ENCODE assay signal across 1 cellular context in the genomic region with DNA sequence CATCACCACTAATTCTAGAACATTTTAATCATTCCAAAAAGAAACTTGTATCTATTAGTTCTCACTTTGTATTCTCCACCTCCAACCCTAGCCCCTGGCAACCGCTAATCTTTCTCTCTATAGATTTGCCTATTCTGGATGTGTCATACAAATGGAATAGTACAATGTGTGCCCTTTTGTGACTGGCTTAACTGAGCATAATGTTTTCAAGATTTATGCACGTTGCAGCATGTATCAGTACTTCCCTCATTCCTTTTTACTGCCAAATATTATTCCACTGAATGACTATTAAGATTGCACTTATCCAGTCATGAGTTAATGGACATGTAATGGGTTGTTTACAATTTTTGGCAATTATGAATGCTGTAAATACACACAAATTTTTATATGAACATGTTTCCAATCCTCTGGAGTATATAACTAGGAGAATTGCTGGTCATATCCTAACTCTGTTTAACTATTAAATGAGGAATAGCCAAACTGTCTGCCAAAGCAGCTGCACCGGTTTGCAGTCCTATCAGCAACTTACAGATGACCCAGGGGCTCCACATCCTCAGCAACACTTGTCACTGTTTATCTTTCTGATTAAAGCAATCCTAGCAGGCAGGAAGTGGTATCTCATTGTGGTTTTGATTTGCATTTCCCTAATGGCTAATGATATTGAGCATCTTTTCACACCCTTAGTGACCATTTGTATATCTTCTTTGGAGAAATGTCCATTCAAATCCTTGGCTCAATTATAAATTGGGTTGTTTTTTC.
TF ChIP-seq lines count a peak whose summit lies in the region.

No MANE protein-coding gene starts in this region.

TF ChIP-seq in K562, 482 proteins besides CTCF, POLR2A, EP300 and RAD21 (continued from another document and continues in another):
- peak; percentile 86; the same call in 1 of the 2 replicates for TF ChIP-seq SMARCE1 (IDR thresholded peaks at IDR 0.05)
- TF ChIP-seq ESRRA (IDR thresholded peaks at IDR 0.05; ENCODE audit: borderline replicate concordance, low read depth): peak; percentile 85; the same call in 1 of the 2 replicates
- no peak for TF ChIP-seq SAP30 (IDR thresholded peaks at IDR 0.05; ENCODE audit: borderline replicate concordance, insufficient read depth, low read depth, low read length, poor library complexity, severe bottlenecking)
- peak; percentile 69 for TF ChIP-seq NCOA1 (IDR thresholded peaks at IDR 0.05; ENCODE audit: low read depth)
- TF ChIP-seq ZFP1 (CRISPR knock-in tag; IDR thresholded peaks at IDR 0.05): no peak
- no peak for TF ChIP-seq CHD4 (IDR thresholded peaks at IDR 0.05; ENCODE audit: insufficient read depth, insufficient replicate concordance, low read depth, low read length, poor library complexity, severe bottlenecking)
- TF ChIP-seq XRCC4 (IDR thresholded peaks at IDR 0.05; ENCODE audit: extremely low read depth, insufficient read depth, insufficient read length): no peak
- no peak for TF ChIP-seq HSF4 (CRISPR knock-in tag; IDR thresholded peaks at IDR 0.05; ENCODE audit: borderline replicate concordance)
- TF ChIP-seq ZNF717 (CRISPR knock-in tag; IDR thresholded peaks at IDR 0.05): no peak
- 0 out of 2 replicates have a peak, but pooled peaks have one; percentile 19 for TF ChIP-seq ELF2 (CRISPR knock-in tag; IDR thresholded peaks at IDR 0.05)
- TF ChIP-seq ILF3 (IDR thresholded peaks at IDR 0.05; ENCODE audit: borderline replicate concordance): no peak
- TF ChIP-seq CC2D1A (IDR thresholded peaks at IDR 0.05): peak; percentile 64; the same call in 1 of the 2 replicates
- peak; percentile 96 for TF ChIP-seq TCF3 (CRISPR knock-in tag; IDR thresholded peaks at IDR 0.05)
- TF ChIP-seq, protein P1, sequence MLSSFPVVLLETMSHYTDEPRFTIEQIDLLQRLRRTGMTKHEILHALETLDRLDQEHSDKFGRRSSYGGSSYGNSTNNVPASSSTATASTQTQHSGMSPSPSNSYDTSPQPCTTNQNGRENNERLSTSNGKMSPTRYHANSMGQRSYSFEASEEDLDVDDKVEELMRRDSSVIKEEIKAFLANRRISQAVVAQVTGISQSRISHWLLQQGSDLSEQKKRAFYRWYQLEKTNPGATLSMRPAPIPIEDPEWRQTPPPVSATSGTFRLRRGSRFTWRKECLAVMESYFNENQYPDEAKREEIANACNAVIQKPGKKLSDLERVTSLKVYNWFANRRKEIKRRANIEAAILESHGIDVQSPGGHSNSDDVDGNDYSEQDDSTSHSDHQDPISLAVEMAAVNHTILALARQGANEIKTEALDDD (IDR thresholded peaks at IDR 0.05): peak; percentile 94
- TF ChIP-seq NBN (IDR thresholded peaks at IDR 0.05; ENCODE audit: low read depth): peak; percentile 67; the same call in 1 of the 2 replicates
- TF ChIP-seq, protein P2, sequence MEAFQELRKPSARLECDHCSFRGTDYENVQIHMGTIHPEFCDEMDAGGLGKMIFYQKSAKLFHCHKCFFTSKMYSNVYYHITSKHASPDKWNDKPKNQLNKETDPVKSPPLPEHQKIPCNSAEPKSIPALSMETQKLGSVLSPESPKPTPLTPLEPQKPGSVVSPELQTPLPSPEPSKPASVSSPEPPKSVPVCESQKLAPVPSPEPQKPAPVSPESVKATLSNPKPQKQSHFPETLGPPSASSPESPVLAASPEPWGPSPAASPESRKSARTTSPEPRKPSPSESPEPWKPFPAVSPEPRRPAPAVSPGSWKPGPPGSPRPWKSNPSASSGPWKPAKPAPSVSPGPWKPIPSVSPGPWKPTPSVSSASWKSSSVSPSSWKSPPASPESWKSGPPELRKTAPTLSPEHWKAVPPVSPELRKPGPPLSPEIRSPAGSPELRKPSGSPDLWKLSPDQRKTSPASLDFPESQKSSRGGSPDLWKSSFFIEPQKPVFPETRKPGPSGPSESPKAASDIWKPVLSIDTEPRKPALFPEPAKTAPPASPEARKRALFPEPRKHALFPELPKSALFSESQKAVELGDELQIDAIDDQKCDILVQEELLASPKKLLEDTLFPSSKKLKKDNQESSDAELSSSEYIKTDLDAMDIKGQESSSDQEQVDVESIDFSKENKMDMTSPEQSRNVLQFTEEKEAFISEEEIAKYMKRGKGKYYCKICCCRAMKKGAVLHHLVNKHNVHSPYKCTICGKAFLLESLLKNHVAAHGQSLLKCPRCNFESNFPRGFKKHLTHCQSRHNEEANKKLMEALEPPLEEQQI (IDR thresholded peaks at IDR 0.05): peak; percentile 66; the same call in 1 of the 2 replicates
- no peak for TF ChIP-seq KAT7 (CRISPR knock-in tag; IDR thresholded peaks at IDR 0.05; ENCODE audit: borderline replicate concordance)
- no peak for TF ChIP-seq L3MBTL2 (IDR thresholded peaks at IDR 0.05)
- no peak for TF ChIP-seq ZNF232 (CRISPR knock-in tag; IDR thresholded peaks at IDR 0.05)
- TF ChIP-seq, protein P3, sequence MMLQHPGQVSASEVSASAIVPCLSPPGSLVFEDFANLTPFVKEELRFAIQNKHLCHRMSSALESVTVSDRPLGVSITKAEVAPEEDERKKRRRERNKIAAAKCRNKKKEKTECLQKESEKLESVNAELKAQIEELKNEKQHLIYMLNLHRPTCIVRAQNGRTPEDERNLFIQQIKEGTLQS (IDR thresholded peaks at IDR 0.05): 0 out of 2 replicates have a peak, but pooled peaks have one; percentile 12
- TF ChIP-seq, protein P3 (CRISPR knock-in tag; conservative IDR thresholded peaks at IDR 0.05): no peak
- TF ChIP-seq, protein P4, sequence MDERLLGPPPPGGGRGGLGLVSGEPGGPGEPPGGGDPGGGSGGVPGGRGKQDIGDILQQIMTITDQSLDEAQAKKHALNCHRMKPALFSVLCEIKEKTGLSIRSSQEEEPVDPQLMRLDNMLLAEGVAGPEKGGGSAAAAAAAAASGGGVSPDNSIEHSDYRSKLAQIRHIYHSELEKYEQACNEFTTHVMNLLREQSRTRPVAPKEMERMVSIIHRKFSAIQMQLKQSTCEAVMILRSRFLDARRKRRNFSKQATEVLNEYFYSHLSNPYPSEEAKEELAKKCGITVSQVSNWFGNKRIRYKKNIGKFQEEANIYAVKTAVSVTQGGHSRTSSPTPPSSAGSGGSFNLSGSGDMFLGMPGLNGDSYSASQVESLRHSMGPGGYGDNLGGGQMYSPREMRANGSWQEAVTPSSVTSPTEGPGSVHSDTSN (CRISPR knock-in tag; IDR thresholded peaks at IDR 0.05; ENCODE audit: low read depth): no peak
- TF ChIP-seq, protein P4 (tag; conservative IDR thresholded peaks at IDR 0.05; ENCODE audit: low read depth): peak; percentile 21; the same call in 1 of the 2 replicates
- TF ChIP-seq, protein P5, sequence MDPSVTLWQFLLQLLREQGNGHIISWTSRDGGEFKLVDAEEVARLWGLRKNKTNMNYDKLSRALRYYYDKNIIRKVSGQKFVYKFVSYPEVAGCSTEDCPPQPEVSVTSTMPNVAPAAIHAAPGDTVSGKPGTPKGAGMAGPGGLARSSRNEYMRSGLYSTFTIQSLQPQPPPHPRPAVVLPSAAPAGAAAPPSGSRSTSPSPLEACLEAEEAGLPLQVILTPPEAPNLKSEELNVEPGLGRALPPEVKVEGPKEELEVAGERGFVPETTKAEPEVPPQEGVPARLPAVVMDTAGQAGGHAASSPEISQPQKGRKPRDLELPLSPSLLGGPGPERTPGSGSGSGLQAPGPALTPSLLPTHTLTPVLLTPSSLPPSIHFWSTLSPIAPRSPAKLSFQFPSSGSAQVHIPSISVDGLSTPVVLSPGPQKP (CRISPR knock-in tag; IDR thresholded peaks at IDR 0.05): no peak
- no peak for TF ChIP-seq KLF1 (tag; IDR thresholded peaks at IDR 0.05)
- TF ChIP-seq MBD2 (IDR thresholded peaks at IDR 0.05; ENCODE audit: borderline replicate concordance, low read depth): peak; percentile 64; the same call in 1 of the 2 replicates
- TF ChIP-seq NFYB (IDR thresholded peaks at IDR 0.05; ENCODE audit: extremely low read depth, insufficient read length): no peak
- no peak for TF ChIP-seq SMC3 (conservative IDR thresholded peaks at IDR 0.05; ENCODE audit: insufficient read depth, low read depth, low read length)
- TF ChIP-seq, protein P6, sequence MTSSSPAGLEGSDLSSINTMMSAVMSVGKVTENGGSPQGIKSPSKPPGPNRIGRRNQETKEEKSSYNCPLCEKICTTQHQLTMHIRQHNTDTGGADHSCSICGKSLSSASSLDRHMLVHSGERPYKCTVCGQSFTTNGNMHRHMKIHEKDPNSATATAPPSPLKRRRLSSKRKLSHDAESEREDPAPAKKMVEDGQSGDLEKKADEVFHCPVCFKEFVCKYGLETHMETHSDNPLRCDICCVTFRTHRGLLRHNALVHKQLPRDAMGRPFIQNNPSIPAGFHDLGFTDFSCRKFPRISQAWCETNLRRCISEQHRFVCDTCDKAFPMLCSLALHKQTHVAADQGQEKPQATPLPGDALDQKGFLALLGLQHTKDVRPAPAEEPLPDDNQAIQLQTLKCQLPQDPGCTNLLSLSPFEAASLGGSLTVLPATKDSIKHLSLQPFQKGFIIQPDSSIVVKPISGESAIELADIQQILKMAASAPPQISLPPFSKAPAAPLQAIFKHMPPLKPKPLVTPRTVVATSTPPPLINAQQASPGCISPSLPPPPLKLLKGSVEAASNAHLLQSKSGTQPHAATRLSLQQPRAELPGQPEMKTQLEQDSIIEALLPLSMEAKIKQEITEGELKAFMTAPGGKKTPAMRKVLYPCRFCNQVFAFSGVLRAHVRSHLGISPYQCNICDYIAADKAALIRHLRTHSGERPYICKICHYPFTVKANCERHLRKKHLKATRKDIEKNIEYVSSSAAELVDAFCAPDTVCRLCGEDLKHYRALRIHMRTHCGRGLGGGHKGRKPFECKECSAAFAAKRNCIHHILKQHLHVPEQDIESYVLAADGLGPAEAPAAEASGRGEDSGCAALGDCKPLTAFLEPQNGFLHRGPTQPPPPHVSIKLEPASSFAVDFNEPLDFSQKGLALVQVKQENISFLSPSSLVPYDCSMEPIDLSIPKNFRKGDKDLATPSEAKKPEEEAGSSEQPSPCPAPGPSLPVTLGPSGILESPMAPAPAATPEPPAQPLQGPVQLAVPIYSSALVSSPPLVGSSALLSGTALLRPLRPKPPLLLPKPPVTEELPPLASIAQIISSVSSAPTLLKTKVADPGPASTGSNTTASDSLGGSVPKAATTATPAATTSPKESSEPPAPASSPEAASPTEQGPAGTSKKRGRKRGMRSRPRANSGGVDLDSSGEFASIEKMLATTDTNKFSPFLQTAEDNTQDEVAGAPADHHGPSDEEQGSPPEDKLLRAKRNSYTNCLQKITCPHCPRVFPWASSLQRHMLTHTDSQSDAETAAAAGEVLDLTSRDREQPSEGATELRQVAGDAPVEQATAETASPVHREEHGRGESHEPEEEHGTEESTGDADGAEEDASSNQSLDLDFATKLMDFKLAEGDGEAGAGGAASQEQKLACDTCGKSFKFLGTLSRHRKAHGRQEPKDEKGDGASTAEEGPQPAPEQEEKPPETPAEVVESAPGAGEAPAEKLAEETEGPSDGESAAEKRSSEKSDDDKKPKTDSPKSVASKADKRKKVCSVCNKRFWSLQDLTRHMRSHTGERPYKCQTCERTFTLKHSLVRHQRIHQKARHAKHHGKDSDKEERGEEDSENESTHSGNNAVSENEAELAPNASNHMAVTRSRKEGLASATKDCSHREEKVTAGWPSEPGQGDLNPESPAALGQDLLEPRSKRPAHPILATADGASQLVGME (CRISPR knock-in tag; IDR thresholded peaks at IDR 0.05): 0 out of 2 replicates have a peak, but pooled peaks have one; percentile 27
- peak; percentile 69 for TF ChIP-seq CREM (IDR thresholded peaks at IDR 0.05; ENCODE audit: low read depth)
- TF ChIP-seq, protein P7, sequence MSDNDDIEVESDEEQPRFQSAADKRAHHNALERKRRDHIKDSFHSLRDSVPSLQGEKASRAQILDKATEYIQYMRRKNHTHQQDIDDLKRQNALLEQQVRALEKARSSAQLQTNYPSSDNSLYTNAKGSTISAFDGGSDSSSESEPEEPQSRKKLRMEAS (CRISPR knock-in tag; IDR thresholded peaks at IDR 0.05): no peak
- TF ChIP-seq MAFF (IDR thresholded peaks at IDR 0.05; ENCODE audit: low read length): 0 out of 2 replicates have a peak, but pooled peaks have one; percentile 11
- TF ChIP-seq, protein P8, sequence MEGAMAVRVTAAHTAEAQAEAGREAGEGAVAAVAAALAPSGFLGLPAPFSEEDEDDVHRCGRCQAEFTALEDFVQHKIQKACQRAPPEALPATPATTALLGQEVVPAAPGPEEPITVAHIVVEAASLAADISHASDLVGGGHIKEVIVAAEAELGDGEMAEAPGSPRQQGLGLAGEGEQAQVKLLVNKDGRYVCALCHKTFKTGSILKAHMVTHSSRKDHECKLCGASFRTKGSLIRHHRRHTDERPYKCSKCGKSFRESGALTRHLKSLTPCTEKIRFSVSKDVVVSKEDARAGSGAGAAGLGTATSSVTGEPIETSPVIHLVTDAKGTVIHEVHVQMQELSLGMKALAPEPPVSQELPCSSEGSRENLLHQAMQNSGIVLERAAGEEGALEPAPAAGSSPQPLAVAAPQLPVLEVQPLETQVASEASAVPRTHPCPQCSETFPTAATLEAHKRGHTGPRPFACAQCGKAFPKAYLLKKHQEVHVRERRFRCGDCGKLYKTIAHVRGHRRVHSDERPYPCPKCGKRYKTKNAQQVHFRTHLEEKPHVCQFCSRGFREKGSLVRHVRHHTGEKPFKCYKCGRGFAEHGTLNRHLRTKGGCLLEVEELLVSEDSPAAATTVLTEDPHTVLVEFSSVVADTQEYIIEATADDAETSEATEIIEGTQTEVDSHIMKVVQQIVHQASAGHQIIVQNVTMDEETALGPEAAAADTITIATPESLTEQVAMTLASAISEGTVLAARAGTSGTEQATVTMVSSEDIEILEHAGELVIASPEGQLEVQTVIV (CRISPR knock-in tag; IDR thresholded peaks at IDR 0.05; ENCODE audit: borderline replicate concordance): no peak
- TF ChIP-seq, protein P9, sequence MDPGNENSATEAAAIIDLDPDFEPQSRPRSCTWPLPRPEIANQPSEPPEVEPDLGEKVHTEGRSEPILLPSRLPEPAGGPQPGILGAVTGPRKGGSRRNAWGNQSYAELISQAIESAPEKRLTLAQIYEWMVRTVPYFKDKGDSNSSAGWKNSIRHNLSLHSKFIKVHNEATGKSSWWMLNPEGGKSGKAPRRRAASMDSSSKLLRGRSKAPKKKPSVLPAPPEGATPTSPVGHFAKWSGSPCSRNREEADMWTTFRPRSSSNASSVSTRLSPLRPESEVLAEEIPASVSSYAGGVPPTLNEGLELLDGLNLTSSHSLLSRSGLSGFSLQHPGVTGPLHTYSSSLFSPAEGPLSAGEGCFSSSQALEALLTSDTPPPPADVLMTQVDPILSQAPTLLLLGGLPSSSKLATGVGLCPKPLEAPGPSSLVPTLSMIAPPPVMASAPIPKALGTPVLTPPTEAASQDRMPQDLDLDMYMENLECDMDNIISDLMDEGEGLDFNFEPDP (CRISPR knock-in tag; IDR thresholded peaks at IDR 0.05): 0 out of 2 replicates have a peak, but pooled peaks have one; percentile 4
- TF ChIP-seq CREB1 (IDR thresholded peaks at IDR 0.05): peak; percentile 46; the same call in 1 of the 2 replicates
- no peak for TF ChIP-seq CREB1 (CRISPR knock-in tag; IDR thresholded peaks at IDR 0.05)
- peak; percentile 47; the same call in 1 of the 2 replicates for TF ChIP-seq GABPB1 (CRISPR knock-in tag; IDR thresholded peaks at IDR 0.05)
